1 cellular context compared by ENCODE assay signal in the genomic region with DNA sequence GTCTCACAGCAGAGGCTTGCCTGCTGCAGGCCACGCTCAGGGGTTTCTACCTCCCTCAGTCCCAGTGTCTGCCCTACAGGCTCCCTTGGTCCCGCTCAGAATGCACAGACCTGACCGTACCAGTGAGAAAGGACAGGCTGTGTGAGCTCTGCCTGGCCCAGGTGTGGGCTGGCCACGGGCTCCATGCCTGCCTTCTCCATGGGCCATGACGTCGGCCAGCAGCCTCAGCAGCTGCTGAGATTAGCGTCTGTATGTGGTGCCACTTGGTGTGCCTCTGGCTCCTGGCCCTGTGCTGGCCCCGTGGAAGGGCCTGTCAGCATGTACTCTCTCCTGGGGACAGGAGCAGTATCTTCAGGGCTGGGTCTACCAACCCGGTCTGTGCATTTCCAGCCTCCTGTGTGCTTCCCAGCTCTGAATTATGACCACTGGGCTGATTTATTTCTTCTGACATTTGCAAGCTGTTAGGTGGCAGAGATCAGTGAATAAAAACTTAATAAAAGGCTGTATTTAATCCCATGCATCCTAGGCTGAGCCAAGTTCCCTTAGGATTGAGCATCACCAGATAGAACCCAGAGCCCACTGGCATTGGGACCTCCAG.
TF ChIP-seq lines count a peak whose summit lies in the region.

No MANE protein-coding gene starts in this region.

TF ChIP-seq in HepG2, 621 proteins besides CTCF, POLR2A, EP300 and RAD21:
- TF ChIP-seq, protein P1, sequence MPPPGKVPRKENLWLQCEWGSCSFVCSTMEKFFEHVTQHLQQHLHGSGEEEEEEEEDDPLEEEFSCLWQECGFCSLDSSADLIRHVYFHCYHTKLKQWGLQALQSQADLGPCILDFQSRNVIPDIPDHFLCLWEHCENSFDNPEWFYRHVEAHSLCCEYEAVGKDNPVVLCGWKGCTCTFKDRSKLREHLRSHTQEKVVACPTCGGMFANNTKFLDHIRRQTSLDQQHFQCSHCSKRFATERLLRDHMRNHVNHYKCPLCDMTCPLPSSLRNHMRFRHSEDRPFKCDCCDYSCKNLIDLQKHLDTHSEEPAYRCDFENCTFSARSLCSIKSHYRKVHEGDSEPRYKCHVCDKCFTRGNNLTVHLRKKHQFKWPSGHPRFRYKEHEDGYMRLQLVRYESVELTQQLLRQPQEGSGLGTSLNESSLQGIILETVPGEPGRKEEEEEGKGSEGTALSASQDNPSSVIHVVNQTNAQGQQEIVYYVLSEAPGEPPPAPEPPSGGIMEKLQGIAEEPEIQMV (CRISPR knock-in tag; IDR thresholded peaks at IDR 0.05; ENCODE audit: low read depth) = no peak
- TF ChIP-seq ZKSCAN1 (IDR thresholded peaks at IDR 0.05; ENCODE audit: low read length) (no peak), HMGA1 (CRISPR knock-in tag; conservative IDR thresholded peaks at IDR 0.05) (no peak)
TF ChIP-seq in HepG2: peak in this region for 0.
